12 cellular contexts compared by ENCODE assay signal in the genomic region with DNA sequence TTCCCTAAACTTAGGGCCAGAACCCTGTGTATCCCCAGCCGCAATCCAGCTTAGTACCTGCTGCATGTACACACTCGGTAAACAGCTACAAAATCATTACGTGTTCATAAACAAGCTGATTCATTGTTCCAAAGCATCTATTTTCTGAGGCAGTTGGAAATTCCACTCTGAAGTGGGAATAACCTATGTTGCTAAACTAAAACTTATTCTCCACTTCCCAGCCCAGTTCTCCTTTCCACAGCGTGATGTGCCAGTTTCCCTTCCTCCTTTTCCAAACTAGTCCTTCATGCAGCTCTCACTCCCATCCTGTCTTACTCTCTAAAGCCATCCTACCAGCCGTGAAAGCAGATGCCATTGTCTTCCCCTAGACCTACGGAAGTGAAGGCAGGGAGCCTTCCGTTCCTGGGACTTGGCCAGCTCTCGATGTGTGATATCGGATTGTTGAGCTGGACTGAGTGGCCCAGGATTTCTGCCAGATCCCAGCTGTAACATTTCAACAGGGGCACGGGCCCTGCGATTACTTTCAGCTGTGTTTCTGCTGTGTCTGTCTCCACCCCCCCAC.
DNase-seq lines count a peak whose midpoint lies in the region; ATAC-seq and TF ChIP-seq lines count a peak whose summit lies in the region.
"Had no signal": no experiment of that assay in that cellular context is flagged by ENCODE, and none has a peak within 500 bp of the region (broad histone marks: within the 10 kb centered on the region; RNA-seq: fewer than 3 reads in every experiment).

No MANE protein-coding gene starts in this region.

- DNase-seq in GM03348 (ENCODE audit: low spot score): peak; percentile 67
- peak; percentile 29 to 55 (median 43) for DNase-seq in body of pancreas
- peak; percentile 82 for DNase-seq in right atrium auricular region (ENCODE audit: low spot score)
- DNase-seq in renal cortical epithelial cell (ENCODE audit: low read depth): peak; percentile 54
- no peak for DNase-seq in activated CD4-positive, CD25-positive, alpha-beta regulatory T cell treated with anti-CD3 and anti-CD28 coated beads, Interleukin-2, amount 50 U/mL, for 72 hours
- DNase-seq in middle frontal gyrus (ENCODE audit: extremely low spot score, low spot score): no peak
- DNase-seq in activated gamma-delta T cell (lab: John Stamatoyannopoulos, UW): no peak
- DNase-seq: amniotic stem cell, naive B cell had no signal

- H3K27me3 ChIP-seq in body of pancreas: no peaks in the 10 kb centered on the region
- H3K27me3 ChIP-seq in right atrium auricular region: no peaks in the 10 kb centered on the region

- ATAC-seq in body of pancreas (peak; percentile 57), HG03378 (IDR thresholded peaks at IDR 0.05; ENCODE audit: unreplicated experiment) (no peak)
- ATAC-seq: HCT116; stimulated activated memory B cell treated with anti-CD40 and anti-IgM and Interleukin-4, amounts not matched to agents 10 μg/mL and 1 μg/mL and 100 μg/mL, for 72 hours had no signal

- H3K4me3 ChIP-seq in body of pancreas: no peak overlapping the region
- H3K4me3 ChIP-seq in right atrium auricular region: no peak overlapping the region

- intact Hi-C loops in body of pancreas (cut with DNase I): no loop called here

- WGBS in body of pancreas, 2 donors: 30 to 43% methylated on average over 11 of the region's 11 CpGs

- TF ChIP-seq POLR2A in body of pancreas (IDR thresholded peaks at IDR 0.05): no peak

- H3K27ac ChIP-seq in body of pancreas (peak overlapping the region in 3 of 4 donors; percentile 19 to 56 (median 47)), right atrium auricular region (peak overlapping the region; percentile 49 to 58)

- H3K4me1 ChIP-seq in body of pancreas: peaks cover 18% of the 10 kb centered on the region
- peaks cover 0 to 54% of the 10 kb centered on the region in 2 donors for H3K4me1 ChIP-seq in right atrium auricular region

- H3K9me3 ChIP-seq in body of pancreas: no peaks in the 10 kb centered on the region
- H3K9me3 ChIP-seq in right atrium auricular region: no peaks in the 10 kb centered on the region

- H3K36me3 ChIP-seq in body of pancreas (replicated peaks in 1 of 2; ENCODE audit: insufficient read depth in 1 of 2, low read depth in 2 of 2): no peaks in the 10 kb centered on the region
- H3K36me3 ChIP-seq in right atrium auricular region: no peaks in the 10 kb centered on the region

- no peak for TF ChIP-seq CTCF in body of pancreas (IDR thresholded peaks at IDR 0.05)
- no peak for TF ChIP-seq CTCF in right atrium auricular region (IDR thresholded peaks at IDR 0.05)

Comparison
In these comparisons a context has a peak if more than half of its experiments do, and no peak if none do; other contexts are left out.
1. DNase-seq: peak in GM03348 (single experiment), body of pancreas (4 of 4), right atrium auricular region (single experiment) and renal cortical epithelial cell (single experiment); none in activated CD4-positive, CD25-positive, alpha-beta regulatory T cell treated with anti-CD3 and anti-CD28 coated beads, Interleukin-2, amount 50 U/mL, for 72 hours (single experiment), middle frontal gyrus (single experiment) and activated gamma-delta T cell (single experiment).